In genomic region chr18:12604445-12605007, GRCh38 we compare ENCODE assay signal across 1 cellular context.
TF ChIP-seq lines count a peak whose summit lies in the region.

No MANE protein-coding gene starts in this region.

TF ChIP-seq in HepG2, 621 proteins besides CTCF, POLR2A, EP300 and RAD21:
- no peak for TF ChIP-seq MYNN (CRISPR knock-in tag; IDR thresholded peaks at IDR 0.05; ENCODE audit: low read depth)
- no peak for TF ChIP-seq ZNF382 (CRISPR knock-in tag; IDR thresholded peaks at IDR 0.05; ENCODE audit: borderline replicate concordance)
- no peak for TF ChIP-seq FOXA3 (CRISPR knock-in tag; IDR thresholded peaks at IDR 0.05)
- TF ChIP-seq ZNF577 (CRISPR knock-in tag; IDR thresholded peaks at IDR 0.05; ENCODE audit: borderline replicate concordance, low read depth), result no peak
- TF ChIP-seq, protein P1, sequence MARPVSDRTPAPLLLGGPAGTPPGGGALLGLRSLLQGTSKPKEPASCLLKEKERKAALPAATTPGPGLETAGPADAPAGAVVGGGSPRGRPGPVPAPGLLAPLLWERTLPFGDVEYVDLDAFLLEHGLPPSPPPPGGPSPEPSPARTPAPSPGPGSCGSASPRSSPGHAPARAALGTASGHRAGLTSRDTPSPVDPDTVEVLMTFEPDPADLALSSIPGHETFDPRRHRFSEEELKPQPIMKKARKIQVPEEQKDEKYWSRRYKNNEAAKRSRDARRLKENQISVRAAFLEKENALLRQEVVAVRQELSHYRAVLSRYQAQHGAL (CRISPR knock-in tag; IDR thresholded peaks at IDR 0.05; ENCODE audit: not compliant biosample characterization), result no peak
- no peak for TF ChIP-seq THAP11 (CRISPR knock-in tag; IDR thresholded peaks at IDR 0.05)
- TF ChIP-seq SRY (CRISPR knock-in tag; IDR thresholded peaks at IDR 0.05), result no peak
- TF ChIP-seq, protein P2, sequence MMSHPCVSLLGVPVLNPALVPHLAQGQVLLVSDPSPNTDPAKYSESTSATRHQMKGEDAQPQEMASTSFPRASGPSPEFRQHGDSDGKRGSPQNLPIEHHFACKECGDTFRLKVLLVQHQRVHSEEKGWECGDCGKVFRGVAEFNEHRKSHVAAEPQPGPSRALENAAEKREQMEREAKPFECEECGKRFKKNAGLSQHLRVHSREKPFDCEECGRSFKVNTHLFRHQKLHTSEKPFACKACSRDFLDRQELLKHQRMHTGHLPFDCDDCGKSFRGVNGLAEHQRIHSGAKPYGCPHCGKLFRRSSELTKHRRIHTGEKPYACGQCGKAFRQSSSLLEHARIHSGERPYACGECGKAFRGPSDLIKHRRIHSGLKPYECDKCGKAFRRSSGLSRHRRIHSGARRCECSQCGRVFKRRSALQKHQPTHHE (CRISPR knock-in tag; IDR thresholded peaks at IDR 0.05; ENCODE audit: borderline replicate concordance), result no peak
- no peak for TF ChIP-seq ZFP37 (CRISPR knock-in tag; IDR thresholded peaks at IDR 0.05; ENCODE audit: borderline replicate concordance)
- no peak for TF ChIP-seq KLF12 (CRISPR knock-in tag; IDR thresholded peaks at IDR 0.05; ENCODE audit: borderline replicate concordance)
- no peak for TF ChIP-seq ZFAT (CRISPR knock-in tag; conservative IDR thresholded peaks at IDR 0.05)
- TF ChIP-seq, protein P3, sequence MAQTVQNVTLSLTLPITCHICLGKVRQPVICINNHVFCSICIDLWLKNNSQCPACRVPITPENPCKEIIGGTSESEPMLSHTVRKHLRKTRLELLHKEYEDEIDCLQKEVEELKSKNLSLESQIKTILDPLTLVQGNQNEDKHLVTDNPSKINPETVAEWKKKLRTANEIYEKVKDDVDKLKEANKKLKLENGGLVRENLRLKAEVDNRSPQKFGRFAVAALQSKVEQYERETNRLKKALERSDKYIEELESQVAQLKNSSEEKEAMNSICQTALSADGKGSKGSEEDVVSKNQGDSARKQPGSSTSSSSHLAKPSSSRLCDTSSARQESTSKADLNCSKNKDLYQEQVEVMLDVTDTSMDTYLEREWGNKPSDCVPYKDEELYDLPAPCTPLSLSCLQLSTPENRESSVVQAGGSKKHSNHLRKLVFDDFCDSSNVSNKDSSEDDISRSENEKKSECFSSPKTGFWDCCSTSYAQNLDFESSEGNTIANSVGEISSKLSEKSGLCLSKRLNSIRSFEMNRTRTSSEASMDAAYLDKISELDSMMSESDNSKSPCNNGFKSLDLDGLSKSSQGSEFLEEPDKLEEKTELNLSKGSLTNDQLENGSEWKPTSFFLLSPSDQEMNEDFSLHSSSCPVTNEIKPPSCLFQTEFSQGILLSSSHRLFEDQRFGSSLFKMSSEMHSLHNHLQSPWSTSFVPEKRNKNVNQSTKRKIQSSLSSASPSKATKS (CRISPR knock-in tag; IDR thresholded peaks at IDR 0.05), result no peak
- TF ChIP-seq MBD4 (IDR thresholded peaks at IDR 0.05; ENCODE audit: borderline replicate concordance, low read length), result no peak
- no peak for TF ChIP-seq ZNF629 (CRISPR knock-in tag; conservative IDR thresholded peaks at IDR 0.05)
- no peak for TF ChIP-seq UBTF (CRISPR knock-in tag; IDR thresholded peaks at IDR 0.05)
